ENCODE assay signal across 22 cellular contexts in the genomic region with DNA sequence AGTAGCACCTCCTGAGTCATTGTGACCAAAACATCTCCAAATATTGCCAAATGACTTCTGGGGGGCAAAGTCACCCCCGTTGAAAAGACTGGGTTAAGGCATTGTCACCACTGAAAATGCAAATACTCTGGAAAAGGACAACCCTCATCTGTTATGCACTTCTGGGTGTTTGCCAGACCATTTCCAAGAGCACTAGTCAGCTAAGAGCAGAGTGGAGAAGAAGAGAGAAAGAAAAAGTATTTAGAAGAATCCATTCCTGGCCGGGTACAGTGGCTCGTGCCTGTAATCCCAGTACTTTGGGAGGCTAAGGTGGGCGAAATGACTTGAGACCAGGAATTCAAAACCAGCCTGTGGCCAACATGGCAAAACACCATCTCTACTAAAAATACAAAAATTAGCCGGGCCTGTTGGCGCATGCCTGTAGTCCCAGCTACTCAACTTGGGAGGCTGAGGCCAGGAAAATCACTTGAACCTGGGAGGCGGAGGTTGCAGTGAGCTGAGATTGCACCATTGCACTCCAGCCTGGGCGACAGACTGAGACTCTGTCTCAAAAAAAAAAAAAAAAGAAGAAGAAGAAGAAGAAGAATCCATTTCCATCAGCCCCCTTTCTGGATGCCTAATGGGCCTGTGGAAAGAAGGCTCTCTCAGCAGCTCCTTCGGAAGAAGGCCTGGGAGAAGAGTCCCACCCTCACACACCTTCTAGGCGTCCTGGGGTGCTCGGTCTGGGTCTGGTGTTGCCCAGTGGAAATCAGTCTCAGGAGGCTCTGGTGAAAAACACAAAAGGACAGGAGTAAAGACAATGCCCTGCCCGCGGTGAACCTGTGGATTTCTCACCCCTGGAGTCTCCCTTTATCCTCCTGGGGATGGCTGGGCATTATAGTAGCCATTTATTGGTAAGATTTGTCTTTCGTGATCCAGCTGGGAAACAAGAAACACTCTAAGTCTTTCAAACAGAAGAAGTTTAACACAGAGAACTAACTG. TPM values are rescaled to one million over a fixed set of nuclear protein-coding genes. Genes with fewer than 3 reads are reported as not detected.
DNase-seq lines count a peak whose midpoint lies in the region; ATAC-seq and TF ChIP-seq lines count a peak whose summit lies in the region.
"Had no signal": no experiment of that assay in that cellular context is flagged by ENCODE, and none has a peak within 500 bp of the region (broad histone marks: within the 10 kb centered on the region; RNA-seq: fewer than 3 reads in every experiment).

No MANE protein-coding gene starts in this region.

- no peak for TF ChIP-seq EP300 in sigmoid colon (IDR thresholded peaks at IDR 0.05)

- H3K9me2 ChIP-seq in GM23248 (ENCODE audit: insufficient read depth) (no peaks in the 10 kb centered on the region), GM23338 (ENCODE audit: insufficient read depth) (no peaks in the 10 kb centered on the region)

- intact Hi-C loops in sigmoid colon (cut with DNase I) = no loop called here

- in situ Hi-C loops in GM23248 (cut with MboI) = no loop called here

- no peaks in the 10 kb centered on the region for H3K27me3 ChIP-seq in GM23248 (replicated peaks; ENCODE audit: insufficient read depth)
- no peaks in the 10 kb centered on the region for H3K27me3 ChIP-seq in fibroblast of lung (ENCODE audit: control insufficient read depth, insufficient read depth, low read length)
- H3K27me3 ChIP-seq in sigmoid colon = no peaks in the 10 kb centered on the region
- H3K27me3 ChIP-seq in GM23338 (ENCODE audit: insufficient read depth) = peaks cover 21% of the 10 kb centered on the region
- H3K27me3 ChIP-seq: gastrocnemius medialis had no signal

- H3K4me3 ChIP-seq in GM23248 = no peak overlapping the region
- H3K4me3 ChIP-seq in fibroblast of lung (replicated peaks in 1 of 4; ENCODE audit: control extremely low read depth in 1 of 4, insufficient read depth in 1 of 4, low read depth in 3 of 4, low read length in 4 of 4) = no peak overlapping the region
- no peak overlapping the region for H3K4me3 ChIP-seq in sigmoid colon
- no peak overlapping the region for H3K4me3 ChIP-seq in GM23338
- H3K4me3 ChIP-seq: gastrocnemius medialis, HAP-1, left ventricle myocardium inferior, smooth muscle cell had no signal

- peaks cover 30% of the 10 kb centered on the region for H3K4me1 ChIP-seq in GM23248 (ENCODE audit: insufficient read depth)
- H3K4me1 ChIP-seq in fibroblast of lung (ENCODE audit: control insufficient read depth, extremely low read depth, insufficient read depth, low read length) = peaks cover 26% of the 10 kb centered on the region
- peaks cover 3 to 87% (median 77%) of the 10 kb centered on the region in 4 donors for H3K4me1 ChIP-seq in sigmoid colon
- peaks cover 40% of the 10 kb centered on the region for H3K4me1 ChIP-seq in GM23338 (ENCODE audit: insufficient read depth)
- H3K4me1 ChIP-seq: HAP-1 had no signal

- H3K4me3 Mint-ChIP-seq in GM23338 = no peak overlapping the region
- H3K4me3 Mint-ChIP-seq: activated naive CD8-positive, alpha-beta T cell had no signal

- no peaks in the 10 kb centered on the region for H3K9me3 ChIP-seq in GM23248 (ENCODE audit: low read depth)
- no peaks in the 10 kb centered on the region for H3K9me3 ChIP-seq in fibroblast of lung (ENCODE audit: control insufficient read depth, insufficient read depth, low read depth, low read length)
- H3K9me3 ChIP-seq in sigmoid colon = no peaks in the 10 kb centered on the region
- H3K9me3 ChIP-seq: gastrocnemius medialis, HAP-1, left ventricle myocardium inferior had no signal

- H3F3A ChIP-seq in GM23248 (ENCODE audit: insufficient read depth) (peaks cover 3% of the 10 kb centered on the region), GM23338 (replicated peaks; ENCODE audit: low read depth) (peaks cover 2% of the 10 kb centered on the region; the same call in 1 of the 2 replicates)

- no peak overlapping the region for H3K27ac Mint-ChIP-seq in GM23338
- H3K27ac Mint-ChIP-seq: activated naive CD8-positive, alpha-beta T cell; naive B cell; progenitor cell of endocrine pancreas had no signal

- H2AFZ ChIP-seq in GM23248 = no peak overlapping the region
- H2AFZ ChIP-seq in fibroblast of lung (ENCODE audit: low read length) = no peak overlapping the region
- H2AFZ ChIP-seq in GM23338 = no peak overlapping the region

- DNase-seq in GM23248 = peak; percentile 80
- DNase-seq in amniotic epithelial cell (ENCODE audit: low read depth) = peak; percentile 22
- DNase-seq in fibroblast of lung (ENCODE audit: low read depth in 2 of 2) = peak; percentile 43 to 57
- no peak for DNase-seq in sigmoid colon
- no peak for DNase-seq in kidney tubule cell (ENCODE audit: low spot score)
- DNase-seq in DMS153 treated with DMSO at 0.1 percent for 48 hours (lab: John Stamatoyannopoulos, UW; ENCODE audit: unreplicated experiment) = no peak
- DNase-seq in GM23338 (ENCODE audit: low spot score) = no peak
- DNase-seq: activated T-cell treated with anti-CD3 and anti-CD28 coated beads, Interleukin-2, amount 50 U/mL, for 1 hour; caudate nucleus; gastrocnemius medialis; left ventricle myocardium inferior; naive B cell; NCI-H1105 treated with DMSO at 0.1 percent for 48 hours; stimulated activated CD4-positive, alpha-beta T cell treated with anti-CD3 and anti-CD28 coated beads, Interleukin-4, amount 100 ng/mL, for 4 hours; stimulated activated CD8-positive, alpha-beta memory T cell treated with anti-CD3 and anti-CD28 coated beads, Interleukin-4, amount 100 ng/mL, for 48 hours had no signal

- H3K79me2 ChIP-seq in GM23248 (ENCODE audit: insufficient read depth) (peaks cover 14% of the 10 kb centered on the region), fibroblast of lung (ENCODE audit: control insufficient read depth, insufficient read depth, low read length) (peaks cover 14% of the 10 kb centered on the region), GM23338 (replicated peaks; ENCODE audit: insufficient read depth) (no peaks in the 10 kb centered on the region)

- H3K36me3 ChIP-seq in GM23248 (ENCODE audit: low read depth) = no peaks in the 10 kb centered on the region
- H3K36me3 ChIP-seq in fibroblast of lung (ENCODE audit: control insufficient read depth, insufficient read depth, low read length) = no peaks in the 10 kb centered on the region
- H3K36me3 ChIP-seq in sigmoid colon = no peaks in the 10 kb centered on the region
- no peaks in the 10 kb centered on the region; the same call in 1 of the 2 replicates for H3K36me3 ChIP-seq in GM23338 (ENCODE audit: insufficient read depth)
- H3K36me3 ChIP-seq: gastrocnemius medialis, HAP-1, left ventricle myocardium inferior had no signal

- H3K27me3 Mint-ChIP-seq in GM23338 (ENCODE audit: insufficient read depth, low read depth, poor library complexity) = peaks cover 23% of the 10 kb centered on the region

- TF ChIP-seq CTCF in fibroblast of lung (conservative IDR thresholded peaks at IDR 0.05 in 1 of 2, IDR thresholded peaks at IDR 0.05 in 1 of 2; ENCODE audit: low read depth in 1 of 2, low read length in 2 of 2) (no peak), sigmoid colon (IDR thresholded peaks at IDR 0.05) (no peak), GM23338 (conservative IDR thresholded peaks at IDR 0.05; ENCODE audit: low read depth in 2 of 2) (no peak)

- H3K27ac ChIP-seq in GM23248 (no peak overlapping the region), fibroblast of lung (ENCODE audit: insufficient read depth, low read length) (no peak overlapping the region), sigmoid colon (peak overlapping the region in 3 of 4 donors; percentile 45 to 98 (median 80)), GM23338 (ENCODE audit: low read depth) (no peak overlapping the region)
- H3K27ac ChIP-seq: gastrocnemius medialis had no signal

- peaks cover 61% of the 10 kb centered on the region for H3K4me1 Mint-ChIP-seq in GM23338

- H4K20me1 ChIP-seq in GM23248 (ENCODE audit: insufficient read depth) (no peaks in the 10 kb centered on the region), fibroblast of lung (ENCODE audit: control insufficient read depth, extremely low read depth, insufficient read depth, low read length) (no peaks in the 10 kb centered on the region), GM23338 (replicated peaks; ENCODE audit: insufficient read depth) (no peaks in the 10 kb centered on the region)

- 77 to 83% methylated on average over 14 of the region's 14 CpGs for WGBS in GM23248 (ENCODE audit: low coverage in 1 of 2, low lambda C conversion rate in 2 of 2, missing lambda C conversion rate in 2 of 2), 2 experiments
- 86 to 91% methylated on average over 14 of the region's 14 CpGs for WGBS in sigmoid colon, 2 donors

- no peaks in the 10 kb centered on the region for H3K9me3 Mint-ChIP-seq in GM23338
- H3K9me3 Mint-ChIP-seq: naive B cell had no signal

- TF ChIP-seq POLR2A in sigmoid colon (IDR thresholded peaks at IDR 0.05) = no peak

- ATAC-seq in GM23338 (no peak), SK-N-SH treated with all-trans-retinoic acid at 6 μM for 48 hours (no peak)
- ATAC-seq: gastrocnemius medialis, Panc1 had no signal

- H3K36me3 Mint-ChIP-seq in GM23338 (ENCODE audit: low read depth) = no peaks in the 10 kb centered on the region
- H3K36me3 Mint-ChIP-seq: activated naive CD8-positive, alpha-beta T cell; naive B cell had no signal

- no peak overlapping the region for H3K4me2 ChIP-seq in GM23248 (ENCODE audit: unreplicated experiment)
- no peak overlapping the region for H3K4me2 ChIP-seq in fibroblast of lung (ENCODE audit: extremely low read depth, insufficient read depth, low read length)
- H3K4me2 ChIP-seq in GM23338 = no peak overlapping the region
- H3K4me2 ChIP-seq: smooth muscle cell had no signal

- H3K9ac ChIP-seq in GM23248 (no peak overlapping the region), fibroblast of lung (ENCODE audit: insufficient read depth, low read length) (no peak overlapping the region)

RNA-seq across cellular contexts. Expression of a gene that starts 3.5 kb away (rescaled TPM):
- total RNA-seq in GM23248 (2014; rRNA removed; shearing (Covaris generic)) = 147 TPM in 2 replicates
- 113 and 117 TPM in 2 replicates for polyA plus RNA-seq in GM23248 (2016; fragmentation: Nextera tagmentation; extraction: Ambion mirVana)
- total RNA-seq in fibroblast of lung = 60.6 and 78.4 TPM in 2 replicates
- 45.8 and 55.7 TPM in 2 replicates for polyA plus RNA-seq in fibroblast of lung
- 81.9 and 99.1 TPM in 2 replicates for polyA plus RNA-seq in fibroblast of lung (2012)
- polyA minus RNA-seq in fibroblast of lung (ENCODE audit: low replicate concordance) = 78.7 and 105 TPM in 2 replicates
- total RNA-seq in sigmoid colon = 100 to 1,000 TPM in 3 of 4 donors, 10 to 100 TPM in 1; 85.2 to 200 (median 125) TPM
- 10 to 100 TPM; 36.3 to 85.2 (median 37.8) TPM for polyA plus RNA-seq in sigmoid colon
- 6.8 and 7.1 TPM in 2 replicates for total RNA-seq in GM23338 (2014; rRNA removed; shearing (Covaris generic))
- 6.1 and 10.5 TPM in 2 replicates for polyA plus RNA-seq in GM23338 (2016; fragmentation: Nextera tagmentation; extraction: Ambion mirVana)

RNA-seq across cellular contexts. Expression of a gene that starts 5.1 kb away (rescaled TPM):
- 0.76 TPM in 1 of 2 replicates, not detected in the other for total RNA-seq in GM23248 (2014; rRNA removed; shearing (Covaris generic))
- polyA plus RNA-seq in GM23248 (2016; fragmentation: Nextera tagmentation; extraction: Ambion mirVana) = 0.25 and 0.59 TPM in 2 replicates
- under 0.01 and 0.26 TPM in 2 replicates for total RNA-seq in fibroblast of lung
- polyA plus RNA-seq in fibroblast of lung = 0.05 and 0.08 TPM in 2 replicates
- polyA plus RNA-seq in fibroblast of lung (2012) = 0.13 and 0.29 TPM in 2 replicates
- polyA minus RNA-seq in fibroblast of lung (ENCODE audit: low replicate concordance) = not detected in 2 replicates
- total RNA-seq in sigmoid colon = 1 to 10 TPM in 3 of 4 donors, under 1 TPM in 1; 0.82 to 7.2 (median 1.1) TPM
- polyA plus RNA-seq in sigmoid colon = 100 to 1,000 TPM in 1 of 3 donors, 10 to 100 TPM in 2; 51.1 to 169 (median 53.5) TPM
- 125 and 134 TPM in 2 replicates for total RNA-seq in GM23338 (2014; rRNA removed; shearing (Covaris generic))
- 34.0 and 37.1 TPM in 2 replicates for polyA plus RNA-seq in GM23338 (2016; fragmentation: Nextera tagmentation; extraction: Ambion mirVana)
- total RNA-seq: temporal lobe had no signal

RNA-seq across cellular contexts. Expression of a gene that starts 38.6 kb away (rescaled TPM):
- total RNA-seq in GM23248 (2014; rRNA removed; shearing (Covaris generic)) = 247 and 343 TPM in 2 replicates
- polyA plus RNA-seq in GM23248 (2016; fragmentation: Nextera tagmentation; extraction: Ambion mirVana) = 183 and 197 TPM in 2 replicates
- total RNA-seq in fibroblast of lung = 141 and 157 TPM in 2 replicates
- 182 and 257 TPM in 2 replicates for polyA plus RNA-seq in fibroblast of lung
- polyA plus RNA-seq in fibroblast of lung (2012) = 146 and 182 TPM in 2 replicates
- 357 and 498 TPM in 2 replicates for polyA minus RNA-seq in fibroblast of lung (ENCODE audit: low replicate concordance)
- 100 to 1,000 TPM; 135 to 191 (median 176) TPM for total RNA-seq in sigmoid colon
- 100 to 1,000 TPM in 1 of 3 donors, 10 to 100 TPM in 2; 31.7 to 107 (median 74.5) TPM for polyA plus RNA-seq in sigmoid colon
- 36.7 and 43.4 TPM in 2 replicates for total RNA-seq in GM23338 (2014; rRNA removed; shearing (Covaris generic))
- 24.3 and 28.5 TPM in 2 replicates for polyA plus RNA-seq in GM23338 (2016; fragmentation: Nextera tagmentation; extraction: Ambion mirVana)

Comparison
In these comparisons a context has a peak if more than half of its experiments do, and no peak if none do; other contexts are left out.
1. DNase-seq: peak in GM23248 (single experiment), amniotic epithelial cell (single experiment) and fibroblast of lung (2 of 2); none in sigmoid colon (single experiment), kidney tubule cell (single experiment), DMS153 treated with DMSO at 0.1 percent for 48 hours (single experiment) and GM23338 (single experiment).
2. H3K27ac ChIP-seq: peak in sigmoid colon (3 of 4); none in GM23248 (single experiment), fibroblast of lung (single experiment) and GM23338 (single experiment).
3. RNA of a gene that starts 5.1 kb away (total RNA-seq): 125 to 134 TPM in GM23338; 0.82 to 7.2 TPM in sigmoid colon, 0.76 TPM in GM23248 and under 0.01 to 0.26 TPM in fibroblast of lung; every median in the first group is over 10 times any median in the second.